Comparison of ENCODE assay signal across 17 cellular contexts in the genomic region with DNA sequence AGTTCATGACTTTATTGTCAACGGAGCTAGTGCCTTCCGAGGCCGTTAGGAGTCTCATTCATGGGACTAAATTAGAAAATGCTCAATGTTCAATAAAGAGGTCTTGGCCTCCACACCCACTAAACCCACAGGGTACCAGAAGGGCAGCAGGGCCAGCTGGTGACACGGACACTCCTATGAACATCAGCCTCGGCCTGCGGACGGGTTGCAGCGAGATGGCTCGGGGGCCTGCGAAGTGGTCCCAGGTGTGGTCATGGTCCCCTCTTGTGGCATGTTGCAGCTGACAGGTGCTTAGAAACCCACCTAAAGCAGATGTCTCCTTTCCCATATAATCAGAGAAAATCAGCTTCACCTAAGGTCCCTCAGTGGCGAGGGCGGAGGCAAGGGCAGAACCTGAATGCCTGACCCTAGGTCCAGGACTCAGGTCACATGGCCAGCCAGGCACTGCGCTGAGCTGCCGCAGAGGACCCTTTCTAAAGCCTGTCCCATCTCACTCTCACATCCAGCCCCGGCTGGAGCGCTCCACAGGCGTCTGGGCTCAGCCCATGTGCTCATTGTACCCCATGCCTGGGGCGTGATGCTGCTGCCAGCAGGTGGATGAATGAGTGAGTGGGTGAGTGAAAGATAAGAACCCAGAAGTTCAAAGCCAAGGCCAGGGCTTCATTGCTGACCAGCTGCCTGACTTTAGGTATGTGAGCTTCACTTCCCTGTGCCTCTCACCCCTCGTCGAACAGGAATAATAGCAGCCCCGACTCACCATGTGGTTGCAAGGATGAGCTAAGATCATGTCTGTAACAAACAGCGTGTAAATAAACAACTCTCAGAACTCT.
"Had no signal": no experiment of that assay in that cellular context is flagged by ENCODE, and none has a peak within 500 bp of the region (broad histone marks: within the 10 kb centered on the region; RNA-seq: fewer than 3 reads in every experiment).

No MANE protein-coding gene starts in this region.

- H3K4me3 ChIP-seq: gastrocnemius medialis, heart right ventricle, suprapubic skin had no signal

- H3K36me3 ChIP-seq: gastrocnemius medialis, suprapubic skin had no signal

- H3K4me1 ChIP-seq: suprapubic skin had no signal

- H3K27ac Mint-ChIP-seq: activated B cell treated with CpG ODN at 0.5 μM for 24 hours; activated CD8-positive, alpha-beta T cell treated with anti-CD3 and anti-CD28 coated beads for 36 hours had no signal

- H3K9me3 ChIP-seq: gastrocnemius medialis, heart right ventricle, suprapubic skin had no signal

- ATAC-seq: activated CD8-positive, alpha-beta T cell treated with anti-CD3 and anti-CD28 coated beads for 36 hours; esophagus mucosa; naive thymus-derived CD8-positive, alpha-beta T cell; stimulated activated naive CD8-positive, alpha-beta T cell treated with anti-CD3 and anti-CD28 coated beads, Interleukin-15, Interleukin-2, amounts not matched to agents 100 U/mL and 50 U/mL, for 24 hours had no signal

- H3K27me3 Mint-ChIP-seq: activated B cell treated with CpG ODN at 0.5 μM for 24 hours; activated CD8-positive, alpha-beta T cell treated with anti-CD3 and anti-CD28 coated beads for 36 hours; activated naive CD4-positive, alpha-beta T cell treated with anti-CD3 and anti-CD28 coated beads, Interleukin-2, amount 50 U/mL, for 24 hours; activated T-cell treated with anti-CD3 and anti-CD28 coated beads, Interleukin-2, amount 50 U/mL, for 24 hours; naive thymus-derived CD8-positive, alpha-beta T cell had no signal

- DNase-seq: activated B cell treated with CpG ODN at 0.5 μM for 24 hours; activated CD4-positive, alpha-beta T cell treated with anti-CD3 and anti-CD28 coated beads for 4 hours; activated CD8-positive, alpha-beta T cell treated with anti-CD3 and anti-CD28 coated beads for 36 hours; activated effector memory CD4-positive, alpha-beta T cell treated with Interleukin-2 at 50 U/mL for 16 hours; activated T-cell treated with anti-CD3 and anti-CD28 coated beads, Interleukin-2, amount 50 U/mL, for 24 hours; effector CD4-positive, alpha-beta T cell; gastrocnemius medialis; heart right ventricle; mesenchymal stem cell; naive thymus-derived CD8-positive, alpha-beta T cell; nucleus accumbens; stimulated activated CD4-positive, alpha-beta T cell treated with anti-CD3 and anti-CD28 coated beads, Interleukin-2, amount 100 ng/mL, for 24 hours; stimulated activated naive CD8-positive, alpha-beta T cell treated with anti-CD3 and anti-CD28 coated beads, Interleukin-15, Interleukin-2, amounts not matched to agents 100 U/mL and 50 U/mL, for 24 hours; trophoblast cell had no signal

- H3K9me3 Mint-ChIP-seq: activated B cell treated with CpG ODN at 0.5 μM for 24 hours; activated CD8-positive, alpha-beta T cell treated with anti-CD3 and anti-CD28 coated beads for 36 hours; activated naive CD4-positive, alpha-beta T cell treated with anti-CD3 and anti-CD28 coated beads, Interleukin-2, amount 50 U/mL, for 24 hours; activated T-cell treated with anti-CD3 and anti-CD28 coated beads, Interleukin-2, amount 50 U/mL, for 24 hours; naive thymus-derived CD8-positive, alpha-beta T cell had no signal

- H3K27me3 ChIP-seq: gastrocnemius medialis, heart right ventricle, suprapubic skin had no signal

- H3K27ac ChIP-seq: gastrocnemius medialis, heart right ventricle, suprapubic skin had no signal

- H3K4me3 Mint-ChIP-seq: activated B cell treated with CpG ODN at 0.5 μM for 24 hours; activated CD8-positive, alpha-beta T cell treated with anti-CD3 and anti-CD28 coated beads for 36 hours; activated naive CD4-positive, alpha-beta T cell treated with anti-CD3 and anti-CD28 coated beads, Interleukin-2, amount 50 U/mL, for 24 hours; activated T-cell treated with anti-CD3 and anti-CD28 coated beads, Interleukin-2, amount 50 U/mL, for 24 hours; naive thymus-derived CD8-positive, alpha-beta T cell had no signal
